ENCODE assay signal across 1 cellular context in the genomic region with DNA sequence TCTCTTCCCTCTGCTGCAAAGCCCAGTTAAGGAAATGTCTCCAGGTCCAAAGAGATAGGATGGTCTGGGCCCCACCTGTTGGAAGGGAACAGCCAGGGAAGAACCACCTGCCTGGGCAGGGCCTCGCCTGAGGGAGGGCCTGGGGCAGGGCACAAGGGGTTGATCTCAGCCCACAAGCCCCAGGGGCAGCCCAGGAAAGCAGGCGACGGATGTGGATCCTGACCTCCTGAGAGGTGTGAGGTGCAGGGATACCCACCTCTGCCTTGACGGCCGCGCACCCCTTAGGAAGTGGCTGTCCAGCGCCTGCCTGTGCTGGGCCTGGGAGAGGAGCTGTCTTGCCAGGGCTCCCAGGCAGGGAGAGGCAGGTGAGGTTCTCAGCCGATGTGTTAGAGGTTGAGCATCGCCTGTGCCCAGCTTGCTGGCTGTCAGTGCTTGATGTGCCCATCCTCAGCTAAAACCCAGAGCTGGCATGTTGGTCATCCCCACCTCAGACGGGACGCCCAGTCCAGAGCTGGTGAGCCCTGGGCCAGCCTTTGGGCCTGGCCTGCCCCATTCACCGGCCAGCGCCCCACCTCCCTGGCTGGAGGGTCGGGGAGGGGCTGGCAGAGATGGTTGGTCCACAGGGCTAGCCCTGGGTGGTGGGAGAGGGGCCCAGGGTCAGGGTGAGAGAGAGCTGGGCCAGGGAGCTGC.
TF ChIP-seq lines count a peak whose summit lies in the region.

No MANE protein-coding gene starts in this region.

TF ChIP-seq in WTC11, 78 proteins besides CTCF, POLR2A, EP300 and RAD21 (continued from another document):
- TF ChIP-seq RELA (CRISPR knock-in tag; IDR thresholded peaks at IDR 0.05; ENCODE audit: borderline replicate concordance), result no peak
- TF ChIP-seq JUN (CRISPR knock-in tag; IDR thresholded peaks at IDR 0.05), result no peak
- TF ChIP-seq GABPB1 (CRISPR knock-in tag; IDR thresholded peaks at IDR 0.05), result no peak
- no peak for TF ChIP-seq CBFB (CRISPR knock-in tag; IDR thresholded peaks at IDR 0.05; ENCODE audit: low read depth)
- no peak for TF ChIP-seq ELF4 (CRISPR knock-in tag; IDR thresholded peaks at IDR 0.05; ENCODE audit: low read depth)
